Comparison of ENCODE assay signal across 16 cellular contexts in genomic region chr3:153215971-153216370, GRCh38.
"Had no signal": no experiment of that assay in that cellular context is flagged by ENCODE, and none has a peak within 500 bp of the region (broad histone marks: within the 10 kb centered on the region; RNA-seq: fewer than 3 reads in every experiment).

No MANE protein-coding gene starts in this region.

- H3K9me3 Mint-ChIP-seq: endodermal cell had no signal

- H3K4me1 ChIP-seq: body of pancreas, right atrium auricular region had no signal

- H3K36me3 ChIP-seq: lower lobe of right lung, neutrophil, right atrium auricular region, spleen had no signal

- H3K27ac Mint-ChIP-seq: activated naive CD4-positive, alpha-beta T cell treated with anti-CD3 and anti-CD28 coated beads, Interleukin-2, amount 10 ng/mL, durations not matched to agents 7 days and 5 days; activated T-helper 2 cell treated with anti-CD3 and anti-CD28 coated beads, Interferon-gamma antibody, Interleukin-2, Interleukin-4, amounts not matched to agents 10 μg/mL and 5 μg/mL and 100 μg/mL, durations not matched to agents 14 hours and 24 hours and 36 hours; endodermal cell had no signal

- H3K27me3 ChIP-seq: body of pancreas, neutrophil, right atrium auricular region, spleen had no signal

- H3K4me3 ChIP-seq: body of pancreas, lower lobe of right lung, right atrium auricular region, spleen had no signal

- H3K9me3 ChIP-seq: body of pancreas, lower lobe of right lung, neutrophil, right atrium auricular region, spleen had no signal

- DNase-seq: activated CD4-positive, alpha-beta T cell treated with anti-CD3 and anti-CD28 coated beads, Interleukin-2, amount 50 U/mL, for 1 hour; activated naive CD4-positive, alpha-beta T cell treated with anti-CD3 and anti-CD28 coated beads, Interleukin-2, amount 10 ng/mL, durations not matched to agents 7 days and 5 days; activated T-cell treated with anti-CD3 and anti-CD28 coated beads for 4 hours; body of pancreas; cerebellar nuclear complex; endodermal cell; hypothalamus; lower lobe of right lung; naive thymus-derived CD4-positive, alpha-beta T cell; spleen; stimulated activated naive CD4-positive, alpha-beta T cell; substantia nigra; trophoblast cell had no signal

- H3K27ac ChIP-seq: body of pancreas, lower lobe of right lung, neutrophil, right atrium auricular region, spleen had no signal

- H3K4me3 Mint-ChIP-seq: activated naive CD4-positive, alpha-beta T cell treated with anti-CD3 and anti-CD28 coated beads, Interleukin-2, amount 10 ng/mL, durations not matched to agents 7 days and 5 days; endodermal cell; naive thymus-derived CD4-positive, alpha-beta T cell had no signal

- H3K27me3 Mint-ChIP-seq: activated naive CD4-positive, alpha-beta T cell treated with anti-CD3 and anti-CD28 coated beads, Interleukin-2, amount 10 ng/mL, durations not matched to agents 7 days and 5 days had no signal
